Comparison of ENCODE assay signal across 16 cellular contexts in genomic region chr2:214550774-214551173, GRCh38.
A peak's percentile ranks its signal among the peaks of the same experiment; 100 is the strongest.
DNase-seq lines count a peak whose midpoint lies in the region; ATAC-seq and TF ChIP-seq lines count a peak whose summit lies in the region.
"Had no signal": no experiment of that assay in that cellular context is flagged by ENCODE, and none has a peak within 500 bp of the region (broad histone marks: within the 10 kb centered on the region; RNA-seq: fewer than 3 reads in every experiment).

No MANE protein-coding gene starts in this region.

- H3K4me2 ChIP-seq in IMR-90 (ENCODE audit: low read depth, low read length), result no peak overlapping the region

- H3K18ac ChIP-seq in IMR-90 (ENCODE audit: low read depth, low read length), result no peak overlapping the region

- no peak overlapping the region for H2AFZ ChIP-seq in IMR-90 (replicated peaks; ENCODE audit: low read length, poor library complexity)

- H2AK5ac ChIP-seq in IMR-90 (ENCODE audit: low read depth, low read length), result no peak overlapping the region

- no peak overlapping the region for H2AK9ac ChIP-seq in IMR-90 (replicated peaks; ENCODE audit: low read depth, low read length, poor library complexity)

- in situ Hi-C loops in IMR-90 (cut with MboI; ENCODE audit: low sequenced_read_pairs), result no loop called here

- TF ChIP-seq RAD21 in IMR-90 (IDR thresholded peaks at IDR 0.05; ENCODE audit: low read length), result no peak

- no peaks in the 10 kb centered on the region for H3K36me3 Mint-ChIP-seq in stimulated activated naive B cell treated with anti-CD40 and anti-IgM and Interleukin-4, amounts not matched to agents 10 μg/mL and 1 μg/mL and 100 μg/mL, for 72 hours

- H2BK5ac ChIP-seq in IMR-90 (ENCODE audit: low read depth, low read length, poor library complexity, severe bottlenecking), result no peak overlapping the region

- H3K36me3 ChIP-seq in IMR-90 (ENCODE audit: control insufficient read depth, insufficient read depth, low read length), result no peaks in the 10 kb centered on the region

- H2BK20ac ChIP-seq in IMR-90 (ENCODE audit: low read depth, low read length), result no peak overlapping the region

- H3K4me1 Mint-ChIP-seq in stimulated activated naive B cell treated with anti-CD40 and anti-IgM and Interleukin-4, amounts not matched to agents 10 μg/mL and 1 μg/mL and 100 μg/mL, for 72 hours, result no peaks in the 10 kb centered on the region
- H3K4me1 Mint-ChIP-seq: B cell had no signal

- H2BK15ac ChIP-seq in IMR-90 (ENCODE audit: low read depth, low read length), result no peak overlapping the region

- WGBS in IMR-90 (ENCODE audit: extremely low coverage in 2 of 2, insufficient read length in 1 of 2), 2 experiments, result 83% methylated on average over 2 of the region's 3 CpGs; no CpG with 5 or more reads in 1 of the 2 experiments

- TF ChIP-seq CTCF in IMR-90 (conservative IDR thresholded peaks at IDR 0.05; ENCODE audit: low read depth, low read length), result no peak
- TF ChIP-seq CTCF in NB4 (IDR thresholded peaks at IDR 0.05; ENCODE audit: low read depth, low read length), result no peak

- dilution Hi-C loops in IMR-90 (cut with HindIII; ENCODE audit: low sequenced_read_pairs, unreplicated experiment), result no loop called here

- intact Hi-C loops in IMR-90 (cut with micrococcal nuclease), result no loop called here
- intact Hi-C loops in Right ventricle myocardium inferior (cut with DNase I), result no loop called here

- POLR2A ChIA-PET in IMR-90 (lab: Charles Lee; ENCODE audit: unreplicated experiment), result no interaction called here

- no peaks in the 10 kb centered on the region for H3K27me3 Mint-ChIP-seq in stimulated activated naive B cell treated with anti-CD40 and anti-IgM and Interleukin-4, amounts not matched to agents 10 μg/mL and 1 μg/mL and 100 μg/mL, for 72 hours
- H3K27me3 Mint-ChIP-seq: CD4-positive, alpha-beta T cell had no signal

- H3K14ac ChIP-seq in IMR-90 (replicated peaks; ENCODE audit: low read depth, low read length), result no peak overlapping the region

- H3K56ac ChIP-seq in IMR-90 (ENCODE audit: extremely low read depth, insufficient read depth, low read length), result no peak overlapping the region

- H3K4me3 Mint-ChIP-seq in stimulated activated naive B cell treated with anti-CD40 and anti-IgM and Interleukin-4, amounts not matched to agents 10 μg/mL and 1 μg/mL and 100 μg/mL, for 72 hours, result no peak overlapping the region
- H3K4me3 Mint-ChIP-seq: B cell; CD4-positive, alpha-beta T cell; HFFc6 had no signal

- H3K9me1 ChIP-seq in IMR-90 (ENCODE audit: insufficient read depth, low read length), result no peaks in the 10 kb centered on the region

- H4K20me1 ChIP-seq in IMR-90 (ENCODE audit: insufficient read depth, low read length), result no peaks in the 10 kb centered on the region

- no peak overlapping the region for H3K27ac ChIP-seq in IMR-90 (ENCODE audit: insufficient read depth, low read length)
- H3K27ac ChIP-seq: RWPE1, SK-N-MC had no signal

- no peak overlapping the region for H3K27ac Mint-ChIP-seq in stimulated activated naive B cell treated with anti-CD40 and anti-IgM and Interleukin-4, amounts not matched to agents 10 μg/mL and 1 μg/mL and 100 μg/mL, for 72 hours
- H3K27ac Mint-ChIP-seq: B cell; CD4-positive, alpha-beta T cell; HFFc6 had no signal

- ATAC-seq in IMR-90 (ENCODE audit: low read depth) (no peak; the same call in 1 of the 2 replicates), Right ventricle myocardium inferior (no peak)
- peak; percentile 29 to 44 for ATAC-seq in stimulated activated naive B cell treated with anti-CD40 and anti-IgM and Interleukin-4, amounts not matched to agents 10 μg/mL and 1 μg/mL and 100 μg/mL, for 72 hours (replicated peaks)

- no peak overlapping the region for H3K23ac ChIP-seq in IMR-90 (ENCODE audit: low read depth, low read length)

- CTCF ChIA-PET in IMR-90 (lab: Yijun Ruan, JAX), result no interaction called here

- no peak for TF ChIP-seq POLR2A in IMR-90 (IDR thresholded peaks at IDR 0.05; ENCODE audit: low read depth, low read length)
- TF ChIP-seq POLR2A in NB4 (IDR thresholded peaks at IDR 0.05; ENCODE audit: extremely low read depth, insufficient read length), result no peak

- H3K27me3 ChIP-seq in IMR-90 (ENCODE audit: control insufficient read depth, insufficient read depth, low read length), result no peaks in the 10 kb centered on the region

- H2BK120ac ChIP-seq in IMR-90 (ENCODE audit: low read depth, low read length), result no peak overlapping the region

- H3K9me3 Mint-ChIP-seq in stimulated activated naive B cell treated with anti-CD40 and anti-IgM and Interleukin-4, amounts not matched to agents 10 μg/mL and 1 μg/mL and 100 μg/mL, for 72 hours, result no peaks in the 10 kb centered on the region
- H3K9me3 Mint-ChIP-seq: CD4-positive, alpha-beta T cell had no signal

- H4K5ac ChIP-seq in IMR-90 (ENCODE audit: low read depth, low read length), result no peak overlapping the region

- no peak overlapping the region for H3K9ac ChIP-seq in IMR-90 (ENCODE audit: low read depth, low read length)

- no peaks in the 10 kb centered on the region for H3K9me3 ChIP-seq in IMR-90 (ENCODE audit: control insufficient read depth, insufficient read depth, low read length)

- H3K4ac ChIP-seq in IMR-90 (ENCODE audit: low read depth, low read length), result no peak overlapping the region

- H4K91ac ChIP-seq in IMR-90 (ENCODE audit: insufficient read depth, low read depth, low read length), result no peak overlapping the region

- no peak overlapping the region for H4K8ac ChIP-seq in IMR-90 (ENCODE audit: low read depth in 2 of 2, low read length in 2 of 2)

- DNase-seq in IMR-90, result peak; percentile 18
- DNase-seq in NB4 (ENCODE audit: low read depth), result peak; percentile 69
- peak; percentile 61 for DNase-seq in SKM-1 (lab: John Stamatoyannopoulos, UW; ENCODE audit: unreplicated experiment)
- DNase-seq in stimulated activated naive B cell treated with anti-CD40 and anti-IgM and Interleukin-4, amounts not matched to agents 10 μg/mL and 1 μg/mL and 100 μg/mL, for 72 hours, result no peak
- DNase-seq in islet precursor cell, result no peak
- no peak for DNase-seq in Right ventricle myocardium inferior (ENCODE audit: missing footprints)
- DNase-seq in ureter (ENCODE audit: low spot score), result no peak
- DNase-seq: CD4-positive, alpha-beta T cell; DND-41; GF-D8; HFFc6; NCI-H1105; NCI-H187 had no signal

- no peaks in the 10 kb centered on the region for H3K79me1 ChIP-seq in IMR-90 (ENCODE audit: low read depth in 1 of 2, low read length in 2 of 2)

- H3K4me1 ChIP-seq in IMR-90 (ENCODE audit: control insufficient read depth, insufficient read depth, low read length), result no peaks in the 10 kb centered on the region; the same call in 1 of the 2 replicates

- no TSS peak for BruUV-seq in IMR-90 (replicated peaks; lab: Mats Ljungman, UMichigan)

- no peak overlapping the region for H3K4me3 ChIP-seq in IMR-90 (ENCODE audit: insufficient read depth, low read depth, low read length)
- H3K4me3 ChIP-seq in NB4 (ENCODE audit: low read depth, low read length), result no peak overlapping the region
- H3K4me3 ChIP-seq: SK-N-MC had no signal

TF ChIP-seq in IMR-90, 13 proteins besides CTCF, POLR2A, EP300 and RAD21:
- no peak for TF ChIP-seq RFX5 (IDR thresholded peaks at IDR 0.05; ENCODE audit: low read depth, low read length)
- TF ChIP-seq MAFK (IDR thresholded peaks at IDR 0.05; ENCODE audit: low read depth, low read length), result no peak
- no peak for TF ChIP-seq NFE2L2 (IDR thresholded peaks at IDR 0.05; ENCODE audit: low read depth, low read length)
- TF ChIP-seq BHLHE40 (IDR thresholded peaks at IDR 0.05; ENCODE audit: low read depth, low read length), result no peak
- TF ChIP-seq RCOR1 (IDR thresholded peaks at IDR 0.05; ENCODE audit: insufficient replicate concordance, low read length), result no peak
- TF ChIP-seq CHD1 (IDR thresholded peaks at IDR 0.05; ENCODE audit: low read depth, low read length), result no peak
- no peak for TF ChIP-seq CEBPB (IDR thresholded peaks at IDR 0.05; ENCODE audit: low read depth, low read length)
- no peak for TF ChIP-seq MAZ (IDR thresholded peaks at IDR 0.05; ENCODE audit: borderline replicate concordance, low read depth, low read length)
- TF ChIP-seq SMC3 (IDR thresholded peaks at IDR 0.05; ENCODE audit: low read depth, low read length), result no peak
- no peak for TF ChIP-seq ELK1 (IDR thresholded peaks at IDR 0.05; ENCODE audit: borderline replicate concordance, low read depth, low read length)
- no peak for TF ChIP-seq MXI1 (IDR thresholded peaks at IDR 0.05; ENCODE audit: borderline replicate concordance, low read depth, low read length)
- no peak for TF ChIP-seq USF2 (IDR thresholded peaks at IDR 0.05; ENCODE audit: low read depth, low read length)
- TF ChIP-seq FOS (IDR thresholded peaks at IDR 0.05; ENCODE audit: low read depth, low read length), result no peak
TF ChIP-seq in IMR-90: peak in this region for 0.

Comparison
In these comparisons a context has a peak if more than half of its experiments do, and no peak if none do; other contexts are left out.
1. ATAC-seq: peak in stimulated activated naive B cell treated with anti-CD40 and anti-IgM and Interleukin-4, amounts not matched to agents 10 μg/mL and 1 μg/mL and 100 μg/mL, for 72 hours (2 of 2); none in IMR-90 (single experiment) and Right ventricle myocardium inferior (single experiment).
2. DNase-seq: peak in IMR-90 (single experiment), NB4 (single experiment) and SKM-1 (single experiment); none in stimulated activated naive B cell treated with anti-CD40 and anti-IgM and Interleukin-4, amounts not matched to agents 10 μg/mL and 1 μg/mL and 100 μg/mL, for 72 hours (single experiment), islet precursor cell (single experiment), Right ventricle myocardium inferior (single experiment) and ureter (single experiment).